ENCODE assay signal across 9 cellular contexts in the genomic region with DNA sequence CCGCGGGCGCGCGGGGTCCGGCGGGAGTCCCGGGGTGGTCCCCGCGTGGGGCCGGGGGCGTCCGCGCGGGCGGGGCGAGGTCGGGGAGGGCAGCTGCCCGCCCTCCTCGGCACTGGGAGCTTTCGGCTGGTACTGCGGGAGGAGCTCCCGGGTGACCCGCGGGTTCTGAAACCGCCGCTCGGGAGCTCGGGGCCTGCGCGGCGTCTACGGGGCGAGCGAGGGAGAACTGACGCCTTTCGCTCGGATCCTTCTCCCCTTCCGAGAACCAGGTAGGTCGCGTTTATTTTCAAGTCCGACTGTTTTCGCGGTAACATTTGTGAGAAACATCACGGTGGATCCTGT. TPM values are rescaled to one million over a fixed set of nuclear protein-coding genes. Genes with fewer than 3 reads are reported as not detected.
A peak's percentile ranks its signal among the peaks of the same experiment; 100 is the strongest.
DNase-seq lines count a peak whose midpoint lies in the region; ATAC-seq, FAIRE-seq and TF ChIP-seq lines count a peak whose summit lies in the region.
"Not testable (repeated sequence)": the region's sequence is repeated elsewhere in the genome, so short reads cannot be mapped to it uniquely, and the experiment has no call there.
"Had no signal": no experiment of that assay in that cellular context is flagged by ENCODE, and none has a peak within 500 bp of the region (broad histone marks: within the 10 kb centered on the region; RNA-seq: fewer than 3 reads in every experiment).

No MANE protein-coding gene starts in this region.

- intact Hi-C loops in CD14-positive monocyte (cut with micrococcal nuclease) (loop anchor here in 1 of 2 donors (2.0 kb wide), 1 partner anchor 55 kb away; no protein-coding TSS in a partner anchor), PC-9 (cut with micrococcal nuclease; ENCODE audit: unreplicated experiment) (loop anchor here (10.0 kb wide), 1 partner anchor 457 kb away; the partner anchor contains the start of gene SPATA2L)

- not testable (repeated sequence) for FAIRE-seq in H1 (lab: Jason Lieb, UNC)

- H2BK15ac ChIP-seq in H9 (ENCODE audit: low read depth, low read length); H1 (ENCODE audit: low read length): not testable (repeated sequence)

- not testable (repeated sequence) for H4K20me1 ChIP-seq in H9 (ENCODE audit: control insufficient read depth, insufficient read depth, insufficient read length); PC-9 (ENCODE audit: insufficient read depth); H1 (replicated peaks in 1 of 2; ENCODE audit: control insufficient read depth in 1 of 2, insufficient read depth in 2 of 2, low read length in 2 of 2)

- H3K9ac ChIP-seq in H9 (ENCODE audit: extremely low read depth, insufficient read length, low read length); H1 (replicated peaks in 1 of 4; ENCODE audit: extremely low read depth in 1 of 4, low read depth in 3 of 4, low read length in 3 of 4); iPS-15b (ENCODE audit: low read depth, low read length): not testable (repeated sequence)

- BruUV-seq in PC-9 (replicated peaks; lab: Mats Ljungman, UMichigan): not testable (repeated sequence)

- TF ChIP-seq POLR2A in H1 (IDR thresholded peaks at IDR 0.05; ENCODE audit: control extremely low read depth in 1 of 2, low read depth in 2 of 2, low read length in 2 of 2): not testable (repeated sequence)

- H3K23me2 ChIP-seq in H9 (ENCODE audit: insufficient read length, low read depth, low read length, poor library complexity, severe bottlenecking); H1 (ENCODE audit: low read depth, low read length): not testable (repeated sequence)

- not testable (repeated sequence) for H3K9me2 ChIP-seq in PC-9 (ENCODE audit: insufficient read depth)

- peak overlapping the region; percentile 80; the same call in 1 of the 2 replicates for H3K4me3 ChIP-seq in PC-9
- peak overlapping the region; percentile 29 to 72 (median 40) for H3K4me3 ChIP-seq in H1 (ENCODE audit: extremely low read depth in 1 of 4, insufficient read depth in 2 of 4, low read depth in 3 of 4, low read length in 4 of 4)
- H3K4me3 ChIP-seq in iPS-15b (ENCODE audit: low read depth, low read length): peak overlapping the region; percentile 53
- H3K4me3 ChIP-seq in neuron (ENCODE audit: low read length): peak overlapping the region; percentile 49

- TF ChIP-seq CTCF in CD14-positive monocyte (IDR thresholded peaks at IDR 0.05); H9 (conservative IDR thresholded peaks at IDR 0.05); PC-9 (conservative IDR thresholded peaks at IDR 0.05); H1 (IDR thresholded peaks at IDR 0.05; ENCODE audit: control extremely low read depth in 1 of 3, insufficient read depth in 1 of 3, low read depth in 1 of 3, low read length in 3 of 3): not testable (repeated sequence)

- CTCF ChIA-PET in PC-9 (lab: Charles Lee): interaction anchor here (1.1 to 1.2 kb wide), 2 partner anchors 46 to 264 kb away, joined by 3 to 4 read pairs; no protein-coding TSS in a partner anchor
- CTCF ChIA-PET in activated naive CD4-positive, alpha-beta T cell treated with anti-CD3 and anti-CD28 coated beads, Interleukin-2, amount 10 ng/mL, durations not matched to agents 7 days and 5 days (lab: Charles Lee): interaction anchor here (0.9 kb wide), 1 partner anchor 41 kb away, joined by 3 read pairs; no protein-coding TSS in a partner anchor
- CTCF ChIA-PET in H1 (lab: Charles Lee; ENCODE audit: partially characterized antibody): not testable (repeated sequence)

- peaks cover 9 to 34% (median 24%) of the 10 kb centered on the region in 7 donors for H3K9me3 Mint-ChIP-seq in CD14-positive monocyte
- not testable (repeated sequence) for H3K9me3 Mint-ChIP-seq in H9; activated naive CD4-positive, alpha-beta T cell treated with anti-CD3 and anti-CD28 coated beads, Interleukin-2, amount 10 ng/mL, durations not matched to agents 7 days and 5 days
- peaks cover 9 to 11% of the 10 kb centered on the region in 2 donors for H3K9me3 Mint-ChIP-seq in stimulated activated naive CD8-positive, alpha-beta T cell treated with anti-CD3 and anti-CD28 coated beads, Interleukin-15, amount 100 ng/mL, for 72 hours

- H3K4ac ChIP-seq in H9 (ENCODE audit: low read depth, low read length); H1 (replicated peaks; ENCODE audit: insufficient read length, low read depth, low read length): not testable (repeated sequence)

- not testable (repeated sequence) for H4K8ac ChIP-seq in H9 (replicated peaks; ENCODE audit: insufficient read length, low read depth, low read length); H1 (ENCODE audit: extremely low read depth, insufficient read depth, low read length)

- not testable (repeated sequence) for H3K36me3 Mint-ChIP-seq in CD14-positive monocyte; H9 (ENCODE audit: insufficient read depth in 1 of 3, low read depth in 3 of 3); activated naive CD4-positive, alpha-beta T cell treated with anti-CD3 and anti-CD28 coated beads, Interleukin-2, amount 10 ng/mL, durations not matched to agents 7 days and 5 days

- H3K4me2 ChIP-seq in H9 (ENCODE audit: insufficient read depth, insufficient read length, low read length): peak overlapping the region; percentile 75
- peak overlapping the region; percentile 82 for H3K4me2 ChIP-seq in PC-9
- peak overlapping the region; percentile 66 to 90 for H3K4me2 ChIP-seq in H1 (ENCODE audit: insufficient read depth in 1 of 2, low read depth in 2 of 2, low read length in 2 of 2)

- not testable (repeated sequence) for DNase-seq in CD14-positive monocyte (ENCODE audit: low spot score); H9; PC-9; activated naive CD4-positive, alpha-beta T cell treated with anti-CD3 and anti-CD28 coated beads, Interleukin-2, amount 10 ng/mL, durations not matched to agents 7 days and 5 days; H1 (ENCODE audit: low read depth in 1 of 2, low spot score in 2 of 2); stimulated activated naive CD8-positive, alpha-beta T cell treated with anti-CD3 and anti-CD28 coated beads, Interleukin-15, amount 100 ng/mL, for 72 hours

- H3K4me1 Mint-ChIP-seq in CD14-positive monocyte, H9: not testable (repeated sequence)
- H3K4me1 Mint-ChIP-seq in activated naive CD4-positive, alpha-beta T cell treated with anti-CD3 and anti-CD28 coated beads, Interleukin-2, amount 10 ng/mL, durations not matched to agents 7 days and 5 days: peaks cover 27% of the 10 kb centered on the region
- peaks cover 21% of the 10 kb centered on the region for H3K4me1 Mint-ChIP-seq in stimulated activated naive CD8-positive, alpha-beta T cell treated with anti-CD3 and anti-CD28 coated beads, Interleukin-15, amount 100 ng/mL, for 72 hours

- ATAC-seq in stimulated activated naive CD8-positive, alpha-beta T cell treated with anti-CD3 and anti-CD28 coated beads, Interleukin-15, amount 100 ng/mL, for 72 hours: peak; percentile 65

- H4K91ac ChIP-seq in H9 (ENCODE audit: insufficient read length, low read depth, low read length); H1 (replicated peaks; ENCODE audit: insufficient read length, low read length): not testable (repeated sequence)

- H2BK12ac ChIP-seq in H9 (ENCODE audit: insufficient read length, low read depth, low read length); H1 (ENCODE audit: low read depth, low read length): not testable (repeated sequence)

- H3T11ph ChIP-seq in H9 (ENCODE audit: low read length): not testable (repeated sequence)

- H2BK20ac ChIP-seq in H9 (ENCODE audit: low read depth, low read length, poor library complexity, severe bottlenecking); H1 (ENCODE audit: low read length): not testable (repeated sequence)

- peaks cover 14% of the 10 kb centered on the region; the same call in 1 of the 2 replicates for H3F3A ChIP-seq in PC-9 (ENCODE audit: insufficient read depth, low read depth)

- not testable (repeated sequence) for TF ChIP-seq EP300 in H1 (IDR thresholded peaks at IDR 0.05; ENCODE audit: borderline replicate concordance in 1 of 2, low read depth in 2 of 2, low read length in 2 of 2)

- H3K4me3 Mint-ChIP-seq in CD14-positive monocyte (peak overlapping the region; percentile 72 to 83), H9 (peak overlapping the region; percentile 66 to 85)
- peak overlapping the region; percentile 71 for H3K4me3 Mint-ChIP-seq in activated naive CD4-positive, alpha-beta T cell treated with anti-CD3 and anti-CD28 coated beads, Interleukin-2, amount 10 ng/mL, durations not matched to agents 7 days and 5 days
- H3K4me3 Mint-ChIP-seq in stimulated activated naive CD8-positive, alpha-beta T cell treated with anti-CD3 and anti-CD28 coated beads, Interleukin-15, amount 100 ng/mL, for 72 hours: peak overlapping the region; percentile 75 to 81

- not testable (repeated sequence) for H3K27me3 ChIP-seq in H9 (ENCODE audit: insufficient read depth, low read length); PC-9 (ENCODE audit: insufficient read depth, low read depth); neuron (ENCODE audit: insufficient read depth, low read length)
- H3K27me3 ChIP-seq in H1 (replicated peaks in 1 of 4; ENCODE audit: control insufficient read depth in 3 of 4, extremely low read depth in 1 of 4, insufficient read depth in 3 of 4, low read length in 3 of 4) (peaks cover 0 to 11% (median 6%) of the 10 kb centered on the region in 4 experiments; a peak in 4 of 7 replicates), iPS-15b (ENCODE audit: control insufficient read depth, insufficient read depth, low read length) (peaks cover 13% of the 10 kb centered on the region)

- not testable (repeated sequence) for H3K4me1 ChIP-seq in H9 (ENCODE audit: insufficient read depth, low read length); PC-9 (replicated peaks; ENCODE audit: insufficient read depth); H1 (replicated peaks in 1 of 4; ENCODE audit: control insufficient read depth in 3 of 4, insufficient read depth in 4 of 4, low read length in 3 of 4); iPS-15b (ENCODE audit: control insufficient read depth, insufficient read depth, low read length); neuron (ENCODE audit: insufficient read depth, low read length)

- H3K27ac Mint-ChIP-seq in CD14-positive monocyte: peak overlapping the region in 1 of 7 donors; percentile 58
- not testable (repeated sequence) for H3K27ac Mint-ChIP-seq in H9; stimulated activated naive CD8-positive, alpha-beta T cell treated with anti-CD3 and anti-CD28 coated beads, Interleukin-15, amount 100 ng/mL, for 72 hours
- peak overlapping the region; percentile 73 for H3K27ac Mint-ChIP-seq in activated naive CD4-positive, alpha-beta T cell treated with anti-CD3 and anti-CD28 coated beads, Interleukin-2, amount 10 ng/mL, durations not matched to agents 7 days and 5 days

- not testable (repeated sequence) for H3K18ac ChIP-seq in H9 (ENCODE audit: insufficient read length, low read depth, low read length); H1 (ENCODE audit: extremely low read depth, low read length)

- H4K5ac ChIP-seq in H9 (ENCODE audit: insufficient read length, low read depth, low read length); H1 (ENCODE audit: insufficient read length, low read depth, low read length): not testable (repeated sequence)

- not testable (repeated sequence) for H3K56ac ChIP-seq in H9 (ENCODE audit: insufficient read length, low read depth, low read length); H1 (replicated peaks; ENCODE audit: insufficient read length, low read depth, low read length)

- H3K36me3 ChIP-seq in PC-9 (ENCODE audit: low read depth); H1 (ENCODE audit: control insufficient read depth in 2 of 4, insufficient read depth in 4 of 4, low read length in 3 of 4); iPS-15b (ENCODE audit: control insufficient read depth, insufficient read depth, low read length); neuron (ENCODE audit: insufficient read depth, low read length): not testable (repeated sequence)

- H3K27me3 Mint-ChIP-seq in CD14-positive monocyte (ENCODE audit: low read depth in 3 of 3) (peaks cover 27 to 39% (median 38%) of the 10 kb centered on the region in 3 donors), H9 (ENCODE audit: low read depth) (peaks cover 24% of the 10 kb centered on the region)
- H3K27me3 Mint-ChIP-seq in activated naive CD4-positive, alpha-beta T cell treated with anti-CD3 and anti-CD28 coated beads, Interleukin-2, amount 10 ng/mL, durations not matched to agents 7 days and 5 days; stimulated activated naive CD8-positive, alpha-beta T cell treated with anti-CD3 and anti-CD28 coated beads, Interleukin-15, amount 100 ng/mL, for 72 hours: not testable (repeated sequence)

- H3K79me2 ChIP-seq in H9 (ENCODE audit: insufficient read depth, low read length); PC-9 (ENCODE audit: low read depth); H1 (ENCODE audit: control insufficient read depth in 1 of 2, insufficient read depth in 2 of 2, low read length in 2 of 2): not testable (repeated sequence)

- POLR2A ChIA-PET in PC-9 (lab: Charles Lee; ENCODE audit: unreplicated experiment): interaction anchor here (0.7 to 0.8 kb wide), 3 partner anchors 27 to 254 kb away, joined by 3 to 6 read pairs (median 4); no protein-coding TSS in a partner anchor
- POLR2A ChIA-PET in H1 (lab: Charles Lee; ENCODE audit: partially characterized antibody): interaction anchor here (0.7 to 2.0 kb wide), 7 partner anchors 8 to 317 kb away, joined by 3 to 6 read pairs (median 5); no protein-coding TSS in a partner anchor

- WGBS in H9 (ENCODE audit: extremely low coverage, insufficient read length, low lambda C conversion rate): no CpG with 5 or more reads among the region's 45 CpGs
- WGBS in H1 (ENCODE audit: extremely low coverage in 1 of 2, insufficient coverage in 1 of 2, insufficient read length in 1 of 2, insufficient replicate concordance in 2 of 2, low coverage in 1 of 2, low lambda C conversion rate in 2 of 2, missing lambda C conversion rate in 1 of 2), 2 experiments: 5% methylated on average over 23 of the region's 45 CpGs; no CpG with 5 or more reads in 1 of the 2 experiments

- not testable (repeated sequence) for H3K23ac ChIP-seq in H9 (ENCODE audit: insufficient read length, low read depth, low read length); H1 (ENCODE audit: insufficient read length)

- not testable (repeated sequence) for TF ChIP-seq RAD21 in H1 (IDR thresholded peaks at IDR 0.05 in 1 of 2, conservative IDR thresholded peaks at IDR 0.05 in 1 of 2; ENCODE audit: low read depth in 2 of 2, low read length in 2 of 2)

- not testable (repeated sequence) for H3K79me1 ChIP-seq in H9 (ENCODE audit: insufficient read depth, low read depth, low read length, poor library complexity, severe bottlenecking); H1 (ENCODE audit: low read depth, low read length)

- H3K14ac ChIP-seq in H9 (ENCODE audit: insufficient read depth, low read length); H1 (ENCODE audit: insufficient read length): not testable (repeated sequence)

- not testable (repeated sequence) for H2BK120ac ChIP-seq in H9 (ENCODE audit: low read depth, low read length, poor library complexity, severe bottlenecking); H1 (replicated peaks; ENCODE audit: low read depth, low read length)

- not testable (repeated sequence) for H2AFZ ChIP-seq in H9 (ENCODE audit: low read length); H1 (ENCODE audit: low read length)
- H2AFZ ChIP-seq in PC-9 (peak overlapping the region; percentile 66; the same call in 1 of the 2 replicates), neuron (ENCODE audit: low read depth, low read length) (peak overlapping the region; percentile 61)

- not testable (repeated sequence) for H2BK5ac ChIP-seq in H9 (ENCODE audit: insufficient read length, low read length); H1 (ENCODE audit: low read depth, low read length)

- not testable (repeated sequence) for H3K27ac ChIP-seq in H9 (ENCODE audit: insufficient read length, low read depth, low read length); PC-9; H1 (ENCODE audit: low read depth, low read length)

- not testable (repeated sequence) for H3K9me3 ChIP-seq in H9 (ENCODE audit: control insufficient read depth, low read depth, low read length); PC-9 (ENCODE audit: insufficient read depth, low read depth); H1 (ENCODE audit: insufficient read depth in 2 of 2, low read depth in 1 of 2, low read length in 1 of 2); iPS-15b (ENCODE audit: control insufficient read depth, insufficient read depth, low read length); neuron (ENCODE audit: low read length)

- H2AK5ac ChIP-seq in H9 (ENCODE audit: insufficient read length, low read length); H1 (ENCODE audit: low read depth, low read length): not testable (repeated sequence)

RNA-seq across cellular contexts. Expression of gene ZNF778, which starts 30.2 kb away (rescaled TPM):
- under 1 TPM; 0.51 to 0.60 TPM for polyA plus RNA-seq in CD14-positive monocyte
- 16.4 and 17.5 TPM in 2 replicates for total RNA-seq in H9 (2021)
- 9.5 and 15.7 TPM in 2 replicates for total RNA-seq in PC-9 (2021)
- 19.8 and 21.9 TPM in 2 replicates for total RNA-seq in H1 (2021; fragmentation: NEBNext Ultra II Directional; extraction: Animal tissue kit (Norgen Biotek cat#: 25700))
- polyA plus RNA-seq in H1 (2011; rRNA removed): 8.6 and 9.5 TPM in 2 replicates
- polyA plus RNA-seq in H1 (2011; cell fraction: cytosol; rRNA removed): 8.3 TPM
- polyA plus RNA-seq in H1 (2011; cell fraction: nucleus; rRNA removed): 11.0 TPM
- 8.9 to 11.6 TPM (median 10.6 TPM) in 4 replicates for polyA plus RNA-seq in H1 (2012, experiment 1 of 2)
- 0.62 TPM for polyA plus RNA-seq in H1 (2012, experiment 2 of 2)
- 11.3 TPM for polyA plus RNA-seq in H1 (2013, experiment 1 of 2)
- 10.3 TPM for polyA plus RNA-seq in H1 (2013, experiment 2 of 2)
- 30.1 and 31.7 TPM in 2 replicates for polyA minus RNA-seq in H1 (2011; rRNA and poly(A)+ RNA removed)
- 26.0 TPM for polyA minus RNA-seq in H1 (2011; cell fraction: cytosol; rRNA and poly(A)+ RNA removed)
- polyA minus RNA-seq in H1 (2011; cell fraction: nucleus; rRNA and poly(A)+ RNA removed): 19.5 TPM

RNA-seq across cellular contexts. Expression of gene SLC22A31, which starts 47.4 kb away (rescaled TPM):
- not detected for polyA plus RNA-seq in CD14-positive monocyte
- 7.7 and 8.1 TPM in 2 replicates for total RNA-seq in H9 (2021)
- total RNA-seq in PC-9 (2021): 2.5 and 5.4 TPM in 2 replicates
- 10.6 and 11.1 TPM in 2 replicates for total RNA-seq in H1 (2021; fragmentation: NEBNext Ultra II Directional; extraction: Animal tissue kit (Norgen Biotek cat#: 25700))
- polyA plus RNA-seq in H1 (2011; rRNA removed): 7.7 and 7.9 TPM in 2 replicates
- 6.7 TPM for polyA plus RNA-seq in H1 (2011; cell fraction: cytosol; rRNA removed)
- 50.6 TPM for polyA plus RNA-seq in H1 (2011; cell fraction: nucleus; rRNA removed)
- 5.9 to 13.0 TPM (median 10.2 TPM) in 4 replicates for polyA plus RNA-seq in H1 (2012, experiment 1 of 2)
- polyA plus RNA-seq in H1 (2012, experiment 2 of 2): 5.9 TPM
- polyA plus RNA-seq in H1 (2013, experiment 1 of 2): 7.2 TPM
- polyA plus RNA-seq in H1 (2013, experiment 2 of 2): 7.0 TPM
- 1.2 and 2.6 TPM in 2 replicates for polyA minus RNA-seq in H1 (2011; rRNA and poly(A)+ RNA removed)
- polyA minus RNA-seq in H1 (2011; cell fraction: cytosol; rRNA and poly(A)+ RNA removed): 3.0 TPM
- 10.6 TPM for polyA minus RNA-seq in H1 (2011; cell fraction: nucleus; rRNA and poly(A)+ RNA removed)
- total RNA-seq: M059J had no signal
